ENCODE assay signal across 17 cellular contexts in genomic region chr4:14918336-14918735, GRCh38.
DNase-seq lines count a peak whose midpoint lies in the region; ATAC-seq and TF ChIP-seq lines count a peak whose summit lies in the region.
"Had no signal": no experiment of that assay in that cellular context is flagged by ENCODE, and none has a peak within 500 bp of the region (broad histone marks: within the 10 kb centered on the region; RNA-seq: fewer than 3 reads in every experiment).

No MANE protein-coding gene starts in this region.

- intact Hi-C loops in right cardiac atrium (cut with DNase I) (loop anchor here in 3 of 4 donors (5.0 to 10.0 kb wide), 3 partner anchors 74 to 84 kb away; partner anchors contain the start of gene CPEB2 (in 1 of the 3)), left cardiac atrium (cut with DNase I) (loop anchor here (5.0 to 10.0 kb wide), 4 partner anchors 81 to 294 kb away; partner anchors contain the start of gene CPEB2 (in 1 of the 2)), OCI-LY7 (cut with micrococcal nuclease; ENCODE audit: unreplicated experiment) (no loop called here), tibial artery (cut with DNase I; ENCODE audit: low total_unique reads) (loop anchor here (5.0 kb wide), 1 partner anchor 81 kb away; no protein-coding TSS in a partner anchor)

- H3K36me3 ChIP-seq in neuronal stem cell (replicated peaks in 1 of 2; ENCODE audit: control insufficient read depth in 2 of 2, insufficient read depth in 2 of 2, low read length in 2 of 2) (no peaks in the 10 kb centered on the region), OCI-LY7 (ENCODE audit: insufficient read depth, low read length) (no peaks in the 10 kb centered on the region), tibial artery (no peaks in the 10 kb centered on the region)
- H3K36me3 ChIP-seq: BLaER1 treated with 17β-estradiol and CSF1 and Interleukin-3, amounts not matched to agents 10 nM and 100 nM had no signal

- WGBS in right cardiac atrium = 48% methylated on average over 4 of the region's 4 CpGs
- no CpG with 5 or more reads among the region's 4 CpGs for WGBS in neuronal stem cell (ENCODE audit: extremely low coverage in 2 of 2, insufficient read length in 2 of 2, insufficient replicate concordance in 1 of 2), 2 donors

- H3K27ac ChIP-seq in right cardiac atrium (ENCODE audit: low read length) = peak overlapping the region; percentile 23
- H3K27ac ChIP-seq in neuronal stem cell (replicated peaks; ENCODE audit: low read length) = no peak overlapping the region
- no peak overlapping the region for H3K27ac ChIP-seq in OCI-LY7 (ENCODE audit: low read depth, low read length, poor library complexity, severe bottlenecking)
- H3K27ac ChIP-seq in tibial artery = no peak overlapping the region
- H3K27ac ChIP-seq: BLaER1 treated with 17β-estradiol and CSF1 and Interleukin-3, amounts not matched to agents 10 nM and 100 nM had no signal

- no peak overlapping the region for H2AK5ac ChIP-seq in neuronal stem cell (ENCODE audit: low read depth, low read length)

- H2BK12ac ChIP-seq in neuronal stem cell (ENCODE audit: low read length) = no peak overlapping the region

- H3K9ac ChIP-seq in neuronal stem cell (ENCODE audit: low read depth, low read length, poor library complexity) = no peak overlapping the region
- H3K9ac ChIP-seq: BLaER1 treated with 17β-estradiol and CSF1 and Interleukin-3, amounts not matched to agents 10 nM and 100 nM had no signal

- H3K9me3 Mint-ChIP-seq in stimulated activated naive CD8-positive, alpha-beta T cell treated with anti-CD3 and anti-CD28 coated beads, Interleukin-15, amount 100 ng/mL, for 72 hours = no peaks in the 10 kb centered on the region
- H3K9me3 Mint-ChIP-seq: CD8-positive, alpha-beta T cell had no signal

- DNase-seq in right cardiac atrium = no peak
- DNase-seq in left cardiac atrium = no peak
- peak; percentile 14 to 30 for DNase-seq in hippocampal formation (lab: John Stamatoyannopoulos, UW)
- no peak for DNase-seq in neuronal stem cell (ENCODE audit: low spot score)
- DNase-seq in OCI-LY7 (ENCODE audit: low spot score) = no peak
- no peak for DNase-seq in stimulated activated naive CD8-positive, alpha-beta T cell treated with anti-CD3 and anti-CD28 coated beads, Interleukin-15, amount 100 ng/mL, for 72 hours
- no peak for DNase-seq in tibial artery
- DNase-seq: CD8-positive, alpha-beta T cell; DMS79; GOT3; NCI-H1105; NCI-H2081 treated with DMSO at 0.1 percent for 48 hours; NCI-H226; NCI-H524; NCI-H82; SHP77 had no signal

- H2BK5ac ChIP-seq in neuronal stem cell (ENCODE audit: low read length) = no peak overlapping the region

- H3K4me3 Mint-ChIP-seq in stimulated activated naive CD8-positive, alpha-beta T cell treated with anti-CD3 and anti-CD28 coated beads, Interleukin-15, amount 100 ng/mL, for 72 hours = no peak overlapping the region
- H3K4me3 Mint-ChIP-seq: CD8-positive, alpha-beta T cell had no signal

- TF ChIP-seq CTCF in OCI-LY7 (conservative IDR thresholded peaks at IDR 0.05; ENCODE audit: low read length) = no peak
- no peak for TF ChIP-seq CTCF in tibial artery (IDR thresholded peaks at IDR 0.05)

- H3K27ac Mint-ChIP-seq in stimulated activated naive CD8-positive, alpha-beta T cell treated with anti-CD3 and anti-CD28 coated beads, Interleukin-15, amount 100 ng/mL, for 72 hours = no peak overlapping the region
- H3K27ac Mint-ChIP-seq: CD8-positive, alpha-beta T cell had no signal

- H3K4me2 ChIP-seq in neuronal stem cell (ENCODE audit: insufficient read depth, low read length, poor library complexity, severe bottlenecking) (no peak overlapping the region), OCI-LY7 (ENCODE audit: low read length) (no peak overlapping the region)
- H3K4me2 ChIP-seq: BLaER1 treated with 17β-estradiol and CSF1 and Interleukin-3, amounts not matched to agents 10 nM and 100 nM had no signal

- no peaks in the 10 kb centered on the region for H3K79me2 ChIP-seq in OCI-LY7 (ENCODE audit: insufficient read depth, low read depth, low read length)

- no peaks in the 10 kb centered on the region for H4K20me1 ChIP-seq in OCI-LY7 (ENCODE audit: insufficient read depth, low read length)
- H4K20me1 ChIP-seq: BLaER1 treated with 17β-estradiol and CSF1 and Interleukin-3, amounts not matched to agents 10 nM and 100 nM had no signal

- no peaks in the 10 kb centered on the region for H3K9me3 ChIP-seq in right cardiac atrium (ENCODE audit: control insufficient read depth, low read length)
- H3K9me3 ChIP-seq in neuronal stem cell (replicated peaks in 1 of 2; ENCODE audit: control insufficient read depth in 2 of 2, insufficient read depth in 1 of 2, low read depth in 1 of 2, low read length in 2 of 2) = no peaks in the 10 kb centered on the region
- H3K9me3 ChIP-seq in OCI-LY7 (ENCODE audit: low read length) = no peaks in the 10 kb centered on the region
- H3K9me3 ChIP-seq in tibial artery = no peaks in the 10 kb centered on the region
- H3K9me3 ChIP-seq: BLaER1 treated with 17β-estradiol and CSF1 and Interleukin-3, amounts not matched to agents 10 nM and 100 nM had no signal

- no peaks in the 10 kb centered on the region for H3K4me1 Mint-ChIP-seq in stimulated activated naive CD8-positive, alpha-beta T cell treated with anti-CD3 and anti-CD28 coated beads, Interleukin-15, amount 100 ng/mL, for 72 hours

- BruUV-seq in OCI-LY7 (replicated peaks; lab: Mats Ljungman, UMichigan) = no TSS peak

- no peaks in the 10 kb centered on the region for H3K27me3 ChIP-seq in right cardiac atrium (ENCODE audit: control insufficient read depth, insufficient read depth)
- H3K27me3 ChIP-seq in neuronal stem cell (ENCODE audit: control insufficient read depth in 3 of 3, insufficient read depth in 3 of 3, low read depth in 1 of 3, low read length in 3 of 3) = no peaks in the 10 kb centered on the region
- no peaks in the 10 kb centered on the region for H3K27me3 ChIP-seq in tibial artery
- H3K27me3 ChIP-seq: BLaER1 treated with 17β-estradiol and CSF1 and Interleukin-3, amounts not matched to agents 10 nM and 100 nM had no signal

- no peak overlapping the region for H3K4ac ChIP-seq in neuronal stem cell (ENCODE audit: low read length)

- no peaks in the 10 kb centered on the region for H3K79me1 ChIP-seq in neuronal stem cell (ENCODE audit: low read depth, low read length)

- H2AFZ ChIP-seq in neuronal stem cell (ENCODE audit: low read length) = peak overlapping the region; percentile 49
- no peak overlapping the region for H2AFZ ChIP-seq in OCI-LY7 (ENCODE audit: low read length)

- CTCF ChIA-PET in OCI-LY7 (lab: Charles Lee; ENCODE audit: unreplicated experiment) = no interaction called here

- no peaks in the 10 kb centered on the region for H3K9me2 ChIP-seq in OCI-LY7 (ENCODE audit: insufficient read depth, low read length)

- H2BK120ac ChIP-seq in neuronal stem cell (ENCODE audit: low read depth, low read length) = no peak overlapping the region

- no peak overlapping the region for H3K14ac ChIP-seq in neuronal stem cell (ENCODE audit: low read length)

- H3K27me3 Mint-ChIP-seq in stimulated activated naive CD8-positive, alpha-beta T cell treated with anti-CD3 and anti-CD28 coated beads, Interleukin-15, amount 100 ng/mL, for 72 hours = peaks cover 20% of the 10 kb centered on the region

- no peak overlapping the region for H2BK15ac ChIP-seq in neuronal stem cell (ENCODE audit: low read length)

- H3K23ac ChIP-seq in neuronal stem cell (ENCODE audit: low read depth, low read length, poor library complexity) = no peak overlapping the region

- H4K91ac ChIP-seq in neuronal stem cell (ENCODE audit: low read depth, low read length, poor library complexity) = no peak overlapping the region

- no peak for ATAC-seq in right cardiac atrium
- no peak for ATAC-seq in left cardiac atrium
- no peak for ATAC-seq in stimulated activated naive CD8-positive, alpha-beta T cell treated with anti-CD3 and anti-CD28 coated beads, Interleukin-15, amount 100 ng/mL, for 72 hours
- ATAC-seq: CD8-positive, alpha-beta T cell had no signal

- H3K4me3 ChIP-seq in right cardiac atrium (ENCODE audit: low read length) = no peak overlapping the region
- H3K4me3 ChIP-seq in neuronal stem cell (ENCODE audit: low read length in 2 of 2) = no peak overlapping the region
- H3K4me3 ChIP-seq in OCI-LY7 (ENCODE audit: low read depth, low read length, poor library complexity, severe bottlenecking) = no peak overlapping the region
- H3K4me3 ChIP-seq in tibial artery = no peak overlapping the region
- H3K4me3 ChIP-seq: BLaER1 treated with 17β-estradiol and CSF1 and Interleukin-3, amounts not matched to agents 10 nM and 100 nM had no signal

- peaks cover 1% of the 10 kb centered on the region for H3K4me1 ChIP-seq in right cardiac atrium (ENCODE audit: control insufficient read depth, insufficient read depth, low read length)
- peaks cover 0 to 3% of the 10 kb centered on the region in 2 donors for H3K4me1 ChIP-seq in neuronal stem cell (ENCODE audit: control insufficient read depth in 2 of 2, insufficient read depth in 1 of 2, low read depth in 1 of 2, low read length in 2 of 2)
- no peaks in the 10 kb centered on the region for H3K4me1 ChIP-seq in OCI-LY7 (ENCODE audit: insufficient read depth, low read length, poor library complexity, severe bottlenecking)
- peaks cover 0 to 7% (median 3%) of the 10 kb centered on the region in 4 donors for H3K4me1 ChIP-seq in tibial artery
- H3K4me1 ChIP-seq: BLaER1 treated with 17β-estradiol and CSF1 and Interleukin-3, amounts not matched to agents 10 nM and 100 nM had no signal

- no peak overlapping the region for H4K8ac ChIP-seq in neuronal stem cell (ENCODE audit: low read depth, low read length)

- POLR2A ChIA-PET in OCI-LY7 (lab: Charles Lee) = no interaction called here

- H3K18ac ChIP-seq in neuronal stem cell (ENCODE audit: low read length) = no peak overlapping the region

Comparison
In these comparisons a context has a peak if more than half of its experiments do, and no peak if none do; other contexts are left out.
1. DNase-seq: peak in hippocampal formation (2 of 2); none in right cardiac atrium (0 of 3), left cardiac atrium (single experiment), neuronal stem cell (single experiment), OCI-LY7 (single experiment), stimulated activated naive CD8-positive, alpha-beta T cell treated with anti-CD3 and anti-CD28 coated beads, Interleukin-15, amount 100 ng/mL, for 72 hours (0 of 2) and tibial artery (0 of 2).